Comparison of ENCODE assay signal across 1 cellular context in the genomic region with DNA sequence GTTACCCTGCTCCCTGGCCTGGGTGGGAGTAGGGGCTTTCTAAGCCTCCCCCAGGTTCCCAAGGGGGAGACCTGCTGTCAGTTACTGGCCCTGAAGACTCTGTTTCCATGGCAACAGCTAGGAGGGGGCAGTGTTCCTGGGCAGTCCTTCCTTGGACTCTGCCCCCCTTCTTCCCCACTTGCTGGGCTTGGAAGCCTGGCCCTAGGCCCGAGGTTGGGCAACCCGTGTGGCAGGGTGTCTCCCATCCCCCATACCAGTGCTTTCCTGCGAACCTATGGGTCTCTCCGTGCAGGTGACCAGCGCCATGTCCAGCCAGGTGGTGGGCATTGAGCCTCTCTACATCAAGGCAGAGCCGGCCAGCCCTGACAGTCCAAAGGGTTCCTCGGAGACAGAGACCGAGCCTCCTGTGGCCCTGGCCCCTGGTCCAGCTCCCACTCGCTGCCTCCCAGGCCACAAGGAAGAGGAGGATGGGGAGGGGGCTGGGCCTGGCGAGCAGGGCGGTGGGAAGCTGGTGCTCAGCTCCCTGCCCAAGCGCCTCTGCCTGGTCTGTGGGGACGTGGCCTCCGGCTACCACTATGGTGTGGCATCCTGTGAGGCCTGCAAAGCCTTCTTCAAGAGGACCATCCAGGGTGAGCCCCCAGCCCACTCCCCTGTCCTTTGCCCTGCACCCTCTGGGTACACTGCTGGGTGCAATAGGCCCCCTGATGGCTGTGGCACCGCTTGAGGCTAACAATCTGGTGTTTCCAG.
TF ChIP-seq lines count a peak whose summit lies in the region.

No MANE protein-coding gene starts in this region.

TF ChIP-seq in GM23338, 12 proteins besides CTCF, POLR2A, EP300 and RAD21 (continued from another document):
- TF ChIP-seq, protein P1, sequence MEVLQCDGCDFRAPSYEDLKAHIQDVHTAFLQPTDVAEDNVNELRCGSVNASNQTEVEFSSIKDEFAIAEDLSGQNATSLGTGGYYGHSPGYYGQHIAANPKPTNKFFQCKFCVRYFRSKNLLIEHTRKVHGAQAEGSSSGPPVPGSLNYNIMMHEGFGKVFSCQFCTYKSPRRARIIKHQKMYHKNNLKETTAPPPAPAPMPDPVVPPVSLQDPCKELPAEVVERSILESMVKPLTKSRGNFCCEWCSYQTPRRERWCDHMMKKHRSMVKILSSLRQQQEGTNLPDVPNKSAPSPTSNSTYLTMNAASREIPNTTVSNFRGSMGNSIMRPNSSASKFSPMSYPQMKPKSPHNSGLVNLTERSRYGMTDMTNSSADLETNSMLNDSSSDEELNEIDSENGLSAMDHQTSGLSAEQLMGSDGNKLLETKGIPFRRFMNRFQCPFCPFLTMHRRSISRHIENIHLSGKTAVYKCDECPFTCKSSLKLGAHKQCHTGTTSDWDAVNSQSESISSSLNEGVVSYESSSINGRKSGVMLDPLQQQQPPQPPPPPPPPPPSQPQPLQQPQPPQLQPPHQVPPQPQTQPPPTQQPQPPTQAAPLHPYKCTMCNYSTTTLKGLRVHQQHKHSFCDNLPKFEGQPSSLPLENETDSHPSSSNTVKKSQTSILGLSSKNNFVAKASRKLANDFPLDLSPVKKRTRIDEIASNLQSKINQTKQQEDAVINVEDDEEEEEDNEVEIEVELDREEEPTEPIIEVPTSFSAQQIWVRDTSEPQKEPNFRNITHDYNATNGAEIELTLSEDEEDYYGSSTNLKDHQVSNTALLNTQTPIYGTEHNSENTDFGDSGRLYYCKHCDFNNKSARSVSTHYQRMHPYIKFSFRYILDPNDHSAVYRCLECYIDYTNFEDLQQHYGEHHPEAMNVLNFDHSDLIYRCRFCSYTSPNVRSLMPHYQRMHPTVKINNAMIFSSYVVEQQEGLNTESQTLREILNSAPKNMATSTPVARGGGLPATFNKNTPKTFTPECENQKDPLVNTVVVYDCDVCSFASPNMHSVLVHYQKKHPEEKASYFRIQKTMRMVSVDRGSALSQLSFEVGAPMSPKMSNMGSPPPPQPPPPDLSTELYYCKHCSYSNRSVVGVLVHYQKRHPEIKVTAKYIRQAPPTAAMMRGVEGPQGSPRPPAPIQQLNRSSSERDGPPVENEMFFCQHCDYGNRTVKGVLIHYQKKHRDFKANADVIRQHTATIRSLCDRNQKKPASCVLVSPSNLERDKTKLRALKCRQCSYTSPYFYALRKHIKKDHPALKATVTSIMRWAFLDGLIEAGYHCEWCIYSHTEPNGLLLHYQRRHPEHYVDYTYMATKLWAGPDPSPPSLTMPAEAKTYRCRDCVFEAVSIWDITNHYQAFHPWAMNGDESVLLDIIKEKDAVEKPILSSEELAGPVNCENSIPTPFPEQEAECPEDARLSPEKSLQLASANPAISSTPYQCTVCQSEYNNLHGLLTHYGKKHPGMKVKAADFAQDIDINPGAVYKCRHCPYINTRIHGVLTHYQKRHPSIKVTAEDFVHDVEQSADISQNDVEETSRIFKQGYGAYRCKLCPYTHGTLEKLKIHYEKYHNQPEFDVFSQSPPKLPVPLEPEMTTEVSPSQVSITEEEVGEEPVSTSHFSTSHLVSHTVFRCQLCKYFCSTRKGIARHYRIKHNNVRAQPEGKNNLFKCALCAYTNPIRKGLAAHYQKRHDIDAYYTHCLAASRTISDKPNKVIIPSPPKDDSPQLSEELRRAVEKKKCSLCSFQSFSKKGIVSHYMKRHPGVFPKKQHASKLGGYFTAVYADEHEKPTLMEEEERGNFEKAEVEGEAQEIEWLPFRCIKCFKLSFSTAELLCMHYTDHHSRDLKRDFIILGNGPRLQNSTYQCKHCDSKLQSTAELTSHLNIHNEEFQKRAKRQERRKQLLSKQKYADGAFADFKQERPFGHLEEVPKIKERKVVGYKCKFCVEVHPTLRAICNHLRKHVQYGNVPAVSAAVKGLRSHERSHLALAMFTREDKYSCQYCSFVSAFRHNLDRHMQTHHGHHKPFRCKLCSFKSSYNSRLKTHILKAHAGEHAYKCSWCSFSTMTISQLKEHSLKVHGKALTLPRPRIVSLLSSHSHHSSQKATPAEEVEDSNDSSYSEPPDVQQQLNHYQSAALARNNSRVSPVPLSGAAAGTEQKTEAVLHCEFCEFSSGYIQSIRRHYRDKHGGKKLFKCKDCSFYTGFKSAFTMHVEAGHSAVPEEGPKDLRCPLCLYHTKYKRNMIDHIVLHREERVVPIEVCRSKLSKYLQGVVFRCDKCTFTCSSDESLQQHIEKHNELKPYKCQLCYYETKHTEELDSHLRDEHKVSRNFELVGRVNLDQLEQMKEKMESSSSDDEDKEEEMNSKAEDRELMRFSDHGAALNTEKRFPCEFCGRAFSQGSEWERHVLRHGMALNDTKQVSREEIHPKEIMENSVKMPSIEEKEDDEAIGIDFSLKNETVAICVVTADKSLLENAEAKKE (CRISPR knock-in tag; IDR thresholded peaks at IDR 0.05): no peak
- TF ChIP-seq ZNF331 (CRISPR knock-in tag; IDR thresholded peaks at IDR 0.05; ENCODE audit: low read depth) (no peak), ZNF114 (CRISPR knock-in tag; IDR thresholded peaks at IDR 0.05) (no peak), POLR2AphosphoS5 (IDR thresholded peaks at IDR 0.05; ENCODE audit: low read depth) (no peak), JUNB (IDR thresholded peaks at IDR 0.05; ENCODE audit: unreplicated experiment) (no peak), EZH2phosphoT487 (IDR thresholded peaks at IDR 0.05; ENCODE audit: unreplicated experiment) (no peak), CREB1 (CRISPR knock-in tag; IDR thresholded peaks at IDR 0.05; ENCODE audit: low read depth) (no peak), EZH2 (IDR thresholded peaks at IDR 0.05; ENCODE audit: low read depth, unreplicated experiment) (no peak)
- TF ChIP-seq, protein P2, sequence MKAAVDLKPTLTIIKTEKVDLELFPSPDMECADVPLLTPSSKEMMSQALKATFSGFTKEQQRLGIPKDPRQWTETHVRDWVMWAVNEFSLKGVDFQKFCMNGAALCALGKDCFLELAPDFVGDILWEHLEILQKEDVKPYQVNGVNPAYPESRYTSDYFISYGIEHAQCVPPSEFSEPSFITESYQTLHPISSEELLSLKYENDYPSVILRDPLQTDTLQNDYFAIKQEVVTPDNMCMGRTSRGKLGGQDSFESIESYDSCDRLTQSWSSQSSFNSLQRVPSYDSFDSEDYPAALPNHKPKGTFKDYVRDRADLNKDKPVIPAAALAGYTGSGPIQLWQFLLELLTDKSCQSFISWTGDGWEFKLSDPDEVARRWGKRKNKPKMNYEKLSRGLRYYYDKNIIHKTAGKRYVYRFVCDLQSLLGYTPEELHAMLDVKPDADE (IDR thresholded peaks at IDR 0.05): no peak
